8 cellular contexts compared by ENCODE assay signal in the genomic region with DNA sequence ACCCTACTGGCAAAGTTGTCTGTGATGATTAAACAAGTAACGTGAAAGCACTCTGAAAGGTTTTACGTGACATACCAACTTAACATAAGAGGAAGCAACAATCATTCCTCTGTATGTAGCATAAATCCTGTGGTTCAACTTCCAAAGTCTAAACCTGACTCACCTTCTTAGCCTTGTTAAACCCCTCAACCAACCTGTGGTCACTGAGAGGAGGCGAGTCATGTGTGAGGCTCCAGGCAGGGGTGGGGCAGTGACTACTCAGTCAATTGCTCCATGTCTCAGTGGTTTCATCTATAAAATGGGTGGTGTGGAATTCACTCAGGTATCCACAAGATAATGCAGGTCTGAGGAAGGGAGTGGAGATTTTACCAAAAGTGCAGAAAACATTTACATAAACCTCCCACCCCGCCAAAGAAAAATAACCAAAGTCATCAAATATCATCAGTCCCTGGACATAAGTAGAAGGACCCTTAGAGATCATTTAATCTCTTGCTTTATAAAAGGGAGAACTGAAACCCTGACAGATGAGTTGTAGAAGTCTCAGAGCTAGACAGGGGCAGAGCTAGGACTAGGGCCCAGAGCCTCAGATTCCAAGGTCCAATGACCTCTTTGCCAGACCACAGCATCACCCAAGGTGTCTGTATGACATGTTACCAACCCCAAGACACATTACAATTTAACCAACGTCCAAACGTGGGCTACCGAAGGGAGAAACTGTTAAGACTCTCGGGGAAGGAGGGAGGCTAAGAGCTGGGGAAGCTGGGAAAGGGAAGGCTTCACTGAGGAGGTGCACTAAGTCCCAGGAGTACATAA. TPM values are rescaled to one million over a fixed set of nuclear protein-coding genes. Genes with fewer than 3 reads are reported as not detected.
DNase-seq lines count a peak whose midpoint lies in the region; ATAC-seq and TF ChIP-seq lines count a peak whose summit lies in the region.

No MANE protein-coding gene starts in this region.

- ATAC-seq in HG02884 (IDR thresholded peaks at IDR 0.05; ENCODE audit: unreplicated experiment) (peak; percentile 28), HG02840 (IDR thresholded peaks at IDR 0.05; ENCODE audit: low FRiP score, unreplicated experiment) (no peak), GM21737 (IDR thresholded peaks at IDR 0.05; ENCODE audit: unreplicated experiment) (no peak)

- H3K27ac ChIP-seq in RWPE1 = no peak overlapping the region

- no peak overlapping the region for H3K27ac Mint-ChIP-seq in chondrocyte (ENCODE audit: unreplicated experiment)

- H3K4me3 Mint-ChIP-seq in chondrocyte (ENCODE audit: unreplicated experiment) = no peak overlapping the region

- CTCF ChIA-PET in RWPE1 (lab: Yijun Ruan, JAX) = no interaction called here

- peaks cover 23% of the 10 kb centered on the region for H3K4me1 Mint-ChIP-seq in chondrocyte (ENCODE audit: low read depth)

- H3K27me3 Mint-ChIP-seq in chondrocyte (ENCODE audit: low read depth) = no peaks in the 10 kb centered on the region

- peaks cover 25% of the 10 kb centered on the region for H3K36me3 Mint-ChIP-seq in chondrocyte (ENCODE audit: low read depth)

- POLR2A ChIA-PET in RWPE1 (lab: Yijun Ruan, JAX; ENCODE audit: low non-redundant PET) = interaction anchor here (1.4 kb wide), 1 partner anchor 167 kb away, joined by 3 read pairs; no protein-coding TSS in a partner anchor

- H3K9me3 Mint-ChIP-seq in chondrocyte (ENCODE audit: low read depth) = no peaks in the 10 kb centered on the region

- in situ Hi-C loops in GM13976 (cut with MboI; ENCODE audit: low sequenced_read_pairs, unreplicated experiment) = no loop called here

- DNase-seq in GM13976 (ENCODE audit: low spot score) = peak; percentile 68
- DNase-seq in RWPE1 (ENCODE audit: low spot score) = peak; percentile 55
- peak; percentile 8 for DNase-seq in chondrocyte (ENCODE audit: low spot score)
- peak; percentile 86 for DNase-seq in renal cortical epithelial cell (ENCODE audit: low read depth)
- no peak for DNase-seq in SKM-1 (lab: John Stamatoyannopoulos, UW; ENCODE audit: unreplicated experiment)

- TF ChIP-seq CTCF in GM13976 (IDR thresholded peaks at IDR 0.05; ENCODE audit: borderline replicate concordance, control extremely low read depth, extremely low read depth, insufficient read depth, missing control alignments) (no peak), RWPE1 (conservative IDR thresholded peaks at IDR 0.05; ENCODE audit: low read depth) (no peak), chondrocyte (IDR thresholded peaks at IDR 0.05) (no peak)

RNA-seq across cellular contexts. Expression of gene PCBP1, which starts 3.7 kb away (rescaled TPM):
- total RNA-seq in chondrocyte (220 to 240 TPM (median 221 TPM) in 3 replicates), renal cortical epithelial cell (24.7 and 103 TPM in 2 replicates)
